ENCODE assay signal across 7 cellular contexts in the genomic region with DNA sequence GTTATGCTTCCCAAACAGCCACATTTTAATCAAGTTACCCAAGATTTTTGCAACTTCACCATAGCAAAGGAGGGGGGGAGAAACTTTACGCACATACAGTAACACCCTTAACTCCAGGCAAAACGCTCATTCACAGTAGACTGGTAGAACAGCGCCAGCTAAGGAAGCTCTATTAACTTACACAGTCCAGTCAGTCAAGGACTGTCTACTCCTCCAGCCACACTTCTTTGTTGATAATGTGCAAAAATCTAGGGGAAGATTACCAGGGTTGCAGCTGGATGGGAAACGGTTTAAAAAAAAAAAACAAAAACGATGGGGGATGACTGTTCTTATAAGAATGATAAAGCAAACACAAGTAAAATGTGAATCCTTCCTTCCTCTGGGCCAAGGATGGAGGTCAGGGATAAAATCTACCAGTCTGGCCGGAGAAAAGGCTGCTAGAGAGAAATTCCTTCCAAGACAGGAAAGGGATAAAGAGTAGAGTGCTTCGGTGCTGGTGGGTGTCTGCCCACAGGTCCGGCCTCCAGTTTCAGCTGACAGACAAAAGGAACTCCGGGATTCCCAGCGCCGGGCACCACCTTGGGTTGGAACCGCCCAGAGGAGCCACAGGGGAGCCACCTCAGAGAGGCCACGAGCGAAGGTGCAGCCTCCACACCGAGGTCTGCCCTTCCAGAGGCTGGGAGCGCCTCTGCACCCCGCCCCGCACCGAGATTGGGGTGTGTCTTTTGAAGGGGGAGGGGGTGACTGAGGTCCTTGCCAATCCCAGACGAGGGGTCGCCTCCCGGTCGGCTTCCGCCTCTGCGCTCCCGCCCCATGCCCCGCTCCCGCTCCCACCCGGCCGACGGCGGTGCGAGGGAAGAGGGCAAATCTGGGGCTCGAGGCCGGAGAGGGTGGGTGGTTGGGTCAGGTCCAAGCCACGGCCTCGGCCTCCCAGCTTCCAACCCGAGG.
A peak's percentile ranks its signal among the peaks of the same experiment; 100 is the strongest.
DNase-seq lines count a peak whose midpoint lies in the region; ATAC-seq, FAIRE-seq and TF ChIP-seq lines count a peak whose summit lies in the region.

No MANE protein-coding gene starts in this region.

- in situ Hi-C loops in brain microvascular endothelial cell (cut with HindIII; ENCODE audit: low pct_ligation_motif_present, low sequenced_read_pairs): no loop called here

- H3K9ac ChIP-seq in NT2/D1 (ENCODE audit: insufficient read length, low read depth): peak overlapping the region; percentile 93

- peak; percentile 40 for DNase-seq in HPDE6-E6E7 (ENCODE audit: extremely low spot score)
- DNase-seq in NT2/D1 (ENCODE audit: low read depth, low spot score): peak; percentile 35
- peak; percentile 70 for DNase-seq in brain microvascular endothelial cell
- peak; percentile 28 for DNase-seq in iPS DF 19.7 (ENCODE audit: low read depth, low spot score)
- peak; percentile 48 for DNase-seq in retinal pigment epithelial cell (ENCODE audit: low read depth)

- no peaks in the 10 kb centered on the region for H3K4me1 ChIP-seq in NT2/D1 (ENCODE audit: insufficient read depth, insufficient read length)

- H3K36me3 ChIP-seq in NT2/D1 (ENCODE audit: insufficient read depth, insufficient read length, low read length) (peaks cover 18% of the 10 kb centered on the region), brain microvascular endothelial cell (replicated peaks) (peaks cover 2% of the 10 kb centered on the region)

- H3K9me3 ChIP-seq in NT2/D1 (ENCODE audit: insufficient read depth, low read length): no peaks in the 10 kb centered on the region

- peak; percentile 47 for TF ChIP-seq CTCF in brain microvascular endothelial cell (IDR thresholded peaks at IDR 0.05; ENCODE audit: low read depth, low read length, missing control alignments)
- TF ChIP-seq CTCF in retinal pigment epithelial cell (conservative IDR thresholded peaks at IDR 0.05; ENCODE audit: low read depth, low read length): peak; percentile 42

- no peaks in the 10 kb centered on the region for H3K27me3 ChIP-seq in NT2/D1 (ENCODE audit: insufficient read depth, insufficient read length)
- H3K27me3 ChIP-seq in brain microvascular endothelial cell (replicated peaks): no peaks in the 10 kb centered on the region

- ATAC-seq in GM21390 (IDR thresholded peaks at IDR 0.05; ENCODE audit: unreplicated experiment): peak; percentile 20

- H3K4me3 ChIP-seq in NT2/D1 (ENCODE audit: insufficient read length, low read depth) (peak overlapping the region; percentile 72), brain microvascular endothelial cell (ENCODE audit: low read depth, low read length) (peak overlapping the region; percentile 83), retinal pigment epithelial cell (ENCODE audit: low read length) (peak overlapping the region; percentile 80)

- peak; percentile 63 for FAIRE-seq in G401.6 (lab: Jason Lieb, UNC)

- H3K27ac ChIP-seq in brain microvascular endothelial cell: peak overlapping the region; percentile 94

Comparison
In these comparisons a context has a peak if more than half of its experiments do, and no peak if none do; other contexts are left out.
1. Peak in every context shown above with its lines: DNase-seq, ATAC-seq, H3K4me3 ChIP-seq and H3K27ac ChIP-seq.